39 cellular contexts compared by ENCODE assay signal in the genomic region with DNA sequence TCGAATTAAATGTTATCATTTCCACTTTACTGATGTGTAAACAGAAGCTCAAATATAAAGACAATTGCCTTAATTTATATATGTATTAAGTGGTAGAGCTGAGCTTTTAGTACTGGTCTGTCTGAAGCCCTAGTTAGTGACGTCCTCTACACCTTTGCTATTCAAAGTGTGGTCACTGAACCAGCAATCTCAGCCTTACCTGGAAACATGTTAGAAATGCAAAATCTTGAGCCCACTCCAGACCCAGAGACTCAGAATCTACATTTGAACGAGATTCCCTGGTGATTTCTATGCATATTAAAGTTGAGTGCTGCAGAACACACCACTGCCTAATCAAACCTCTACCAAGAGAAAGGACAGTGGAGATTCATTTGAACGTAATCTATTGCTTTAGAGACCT.
"Had no signal": no experiment of that assay in that cellular context is flagged by ENCODE, and none has a peak within 500 bp of the region (broad histone marks: within the 10 kb centered on the region; RNA-seq: fewer than 3 reads in every experiment).

No MANE protein-coding gene starts in this region.

- H3K4me1 Mint-ChIP-seq: activated CD4-positive, alpha-beta memory T cell treated with anti-CD3 and anti-CD28 coated beads, Interleukin-2, amount 10 ng/mL, durations not matched to agents 7 days and 5 days; activated CD4-positive, alpha-beta T cell treated with anti-CD3 and anti-CD28 coated beads for 36 hours; activated CD4-positive, alpha-beta T cell treated with anti-CD3 and anti-CD28 coated beads, Interleukin-2, amount 10 ng/mL, durations not matched to agents 7 days and 5 days; activated CD8-positive, alpha-beta memory T cell treated with anti-CD3 and anti-CD28 coated beads, Interleukin-2, amount 10 ng/mL, durations not matched to agents 7 days and 5 days; activated naive CD8-positive, alpha-beta T cell treated with anti-CD3 and anti-CD28 coated beads for 36 hours; central memory CD8-positive, alpha-beta T cell had no signal

- ATAC-seq: activated CD4-positive, alpha-beta T cell treated with anti-CD3 and anti-CD28 coated beads for 36 hours; activated CD4-positive, CD25-positive, alpha-beta regulatory T cell treated with anti-CD3 and anti-CD28 coated beads, Interleukin-2, amount 50 U/mL, for 24 hours; activated CD8-positive, alpha-beta memory T cell treated with anti-CD3 and anti-CD28 coated beads, Interleukin-2, amount 10 ng/mL, durations not matched to agents 7 days and 5 days; activated CD8-positive, alpha-beta T cell treated with anti-CD3 and anti-CD28 coated beads, Interleukin-2, amount 10 ng/mL, durations not matched to agents 7 days and 5 days; activated naive CD4-positive, alpha-beta T cell treated with anti-CD3 and anti-CD28 coated beads, Interleukin-2, amount 50 U/mL, for 72 hours had no signal

- H3K36me3 ChIP-seq: adrenal gland, ascending aorta, cardiac muscle cell had no signal

- H3K27ac ChIP-seq: adrenal gland, ascending aorta, cardiac muscle cell, VCaP had no signal

- H3K9me3 ChIP-seq: adrenal gland, ascending aorta had no signal

- H3K27ac Mint-ChIP-seq: activated CD4-positive, alpha-beta memory T cell treated with anti-CD3 and anti-CD28 coated beads, Interleukin-2, amount 10 ng/mL, durations not matched to agents 7 days and 5 days; activated CD4-positive, alpha-beta T cell treated with anti-CD3 and anti-CD28 coated beads for 36 hours; activated CD4-positive, alpha-beta T cell treated with anti-CD3 and anti-CD28 coated beads, Interleukin-2, amount 10 ng/mL, durations not matched to agents 7 days and 5 days; activated CD8-positive, alpha-beta memory T cell treated with anti-CD3 and anti-CD28 coated beads, Interleukin-2, amount 10 ng/mL, durations not matched to agents 7 days and 5 days; activated CD8-positive, alpha-beta T cell treated with anti-CD3 and anti-CD28 coated beads, Interleukin-2, amount 10 ng/mL, durations not matched to agents 7 days and 5 days; activated naive CD4-positive, alpha-beta T cell treated with anti-CD3 and anti-CD28 coated beads for 36 hours; activated naive CD4-positive, alpha-beta T cell treated with anti-CD3 and anti-CD28 coated beads, Interleukin-2, amount 50 U/mL, for 72 hours; activated naive CD8-positive, alpha-beta T cell treated with anti-CD3 and anti-CD28 coated beads for 36 hours; activated T-cell treated with anti-CD3 and anti-CD28 coated beads, Interleukin-2, amount 50 U/mL, for 24 hours; activated T-helper 2 cell treated with anti-CD3 and anti-CD28 coated beads, Interferon-gamma antibody, Interleukin-2, Interleukin-4, amounts not matched to agents 10 μg/mL and 5 μg/mL and 100 μg/mL, durations not matched to agents 14 hours and 24 hours and 36 hours; brain; T-helper 1 cell treated with Interleukin-12 subunit alpha and Interleukin-12 subunit beta and Interleukin-4 antibody, amounts not matched to agents 30 μg/mL and 1 μg/mL, for 36 hours; T-helper 2 cell treated with Interferon-gamma antibody and Interleukin-4, amounts not matched to agents 5 μg/mL and 100 μg/mL, for 36 hours had no signal

- H3K9me3 Mint-ChIP-seq: activated CD4-positive, alpha-beta memory T cell treated with anti-CD3 and anti-CD28 coated beads, Interleukin-2, amount 10 ng/mL, durations not matched to agents 7 days and 5 days; activated CD4-positive, alpha-beta T cell treated with anti-CD3 and anti-CD28 coated beads, Interleukin-2, amount 10 ng/mL, durations not matched to agents 7 days and 5 days; activated T-helper 2 cell treated with anti-CD3 and anti-CD28 coated beads, Interferon-gamma antibody, Interleukin-2, Interleukin-4, amounts not matched to agents 10 μg/mL and 5 μg/mL and 100 μg/mL, durations not matched to agents 14 hours and 24 hours and 36 hours; brain; central memory CD8-positive, alpha-beta T cell; T-helper 1 cell treated with Interleukin-12 subunit alpha and Interleukin-12 subunit beta and Interleukin-4 antibody, amounts not matched to agents 30 μg/mL and 1 μg/mL, for 36 hours had no signal

- DNase-seq: activated CD4-positive, alpha-beta memory T cell treated with anti-CD3 and anti-CD28 coated beads, Interleukin-2, amount 10 ng/mL, durations not matched to agents 7 days and 5 days; activated CD4-positive, alpha-beta T cell treated with anti-CD3 and anti-CD28 coated beads for 1 hour; activated CD4-positive, alpha-beta T cell treated with anti-CD3 and anti-CD28 coated beads for 36 hours; activated CD4-positive, alpha-beta T cell treated with anti-CD3 and anti-CD28 coated beads for 48 hours; activated CD4-positive, alpha-beta T cell treated with anti-CD3 and anti-CD28 coated beads, Interleukin-2, amount 10 ng/mL, durations not matched to agents 7 days and 5 days; activated CD4-positive, alpha-beta T cell treated with anti-CD3 and anti-CD28 coated beads, Interleukin-2, amount 50 U/mL, for 48 hours; activated CD4-positive, CD25-positive, alpha-beta regulatory T cell; activated CD8-positive, alpha-beta memory T cell treated with anti-CD3 and anti-CD28 coated beads for 24 hours; activated CD8-positive, alpha-beta memory T cell treated with anti-CD3 and anti-CD28 coated beads, Interleukin-2, amount 10 ng/mL, durations not matched to agents 7 days and 5 days; activated CD8-positive, alpha-beta memory T cell treated with anti-CD3 and anti-CD28 coated beads, Interleukin-2, amount 50 U/mL, for 48 hours; activated CD8-positive, alpha-beta T cell treated with anti-CD3 and anti-CD28 coated beads, Interleukin-2, amount 10 ng/mL, durations not matched to agents 7 days and 5 days; activated effector memory CD4-positive, alpha-beta T cell treated with Interleukin-2 at 50 U/mL for 16 hours; activated gamma-delta T cell; activated naive CD4-positive, alpha-beta T cell; activated naive CD4-positive, alpha-beta T cell treated with anti-CD3 and anti-CD28 coated beads for 36 hours; activated naive CD4-positive, alpha-beta T cell treated with anti-CD3 and anti-CD28 coated beads, Interleukin-2, amount 50 U/mL, for 16 hours; activated naive CD8-positive, alpha-beta T cell treated with anti-CD3 and anti-CD28 coated beads for 36 hours; activated T-cell treated with anti-CD3 and anti-CD28 coated beads, Interleukin-2, amount 50 U/mL, for 24 hours; activated T-cell treated with anti-CD3 and anti-CD28 coated beads, Interleukin-2, amount 50 U/mL, for 48 hours; adrenal gland; amniotic stem cell; anterior cingulate cortex; caudate nucleus; cerebellar nuclear complex; T-helper 1 cell; T-helper 2 cell; T-helper 9 cell had no signal

- H3K27me3 ChIP-seq: adrenal gland, ascending aorta, cardiac muscle cell had no signal

- FAIRE-seq: bronchial epithelial cell, TTC549 had no signal

- H3K36me3 Mint-ChIP-seq: activated CD8-positive, alpha-beta memory T cell treated with anti-CD3 and anti-CD28 coated beads, Interleukin-2, amount 10 ng/mL, durations not matched to agents 7 days and 5 days; activated naive CD4-positive, alpha-beta T cell treated with anti-CD3 and anti-CD28 coated beads, Interleukin-2, amount 50 U/mL, for 72 hours; activated naive CD8-positive, alpha-beta T cell treated with anti-CD3 and anti-CD28 coated beads for 36 hours; brain had no signal

- H3K4me1 ChIP-seq: adrenal gland, ascending aorta had no signal

- H3K27me3 Mint-ChIP-seq: activated CD4-positive, alpha-beta memory T cell treated with anti-CD3 and anti-CD28 coated beads, Interleukin-2, amount 10 ng/mL, durations not matched to agents 7 days and 5 days; activated CD4-positive, alpha-beta T cell treated with anti-CD3 and anti-CD28 coated beads for 36 hours; activated CD4-positive, alpha-beta T cell treated with anti-CD3 and anti-CD28 coated beads, Interleukin-2, amount 10 ng/mL, durations not matched to agents 7 days and 5 days; activated CD8-positive, alpha-beta memory T cell treated with anti-CD3 and anti-CD28 coated beads, Interleukin-2, amount 10 ng/mL, durations not matched to agents 7 days and 5 days; activated naive CD8-positive, alpha-beta T cell treated with anti-CD3 and anti-CD28 coated beads for 36 hours; activated T-cell treated with anti-CD3 and anti-CD28 coated beads, Interleukin-2, amount 50 U/mL, for 24 hours; central memory CD8-positive, alpha-beta T cell had no signal

- H3K4me3 Mint-ChIP-seq: activated CD4-positive, alpha-beta memory T cell treated with anti-CD3 and anti-CD28 coated beads, Interleukin-2, amount 10 ng/mL, durations not matched to agents 7 days and 5 days; activated CD4-positive, alpha-beta T cell treated with anti-CD3 and anti-CD28 coated beads for 36 hours; activated CD4-positive, alpha-beta T cell treated with anti-CD3 and anti-CD28 coated beads, Interleukin-2, amount 10 ng/mL, durations not matched to agents 7 days and 5 days; activated CD8-positive, alpha-beta memory T cell treated with anti-CD3 and anti-CD28 coated beads, Interleukin-2, amount 10 ng/mL, durations not matched to agents 7 days and 5 days; activated CD8-positive, alpha-beta T cell treated with anti-CD3 and anti-CD28 coated beads, Interleukin-2, amount 10 ng/mL, durations not matched to agents 7 days and 5 days; activated naive CD4-positive, alpha-beta T cell treated with anti-CD3 and anti-CD28 coated beads for 36 hours; activated naive CD8-positive, alpha-beta T cell treated with anti-CD3 and anti-CD28 coated beads for 36 hours; activated T-cell treated with anti-CD3 and anti-CD28 coated beads, Interleukin-2, amount 50 U/mL, for 24 hours; brain; central memory CD8-positive, alpha-beta T cell; T-helper 1 cell treated with Interleukin-12 subunit alpha and Interleukin-12 subunit beta and Interleukin-4 antibody, amounts not matched to agents 30 μg/mL and 1 μg/mL, for 36 hours; T-helper 2 cell treated with Interferon-gamma antibody and Interleukin-4, amounts not matched to agents 5 μg/mL and 100 μg/mL, for 36 hours had no signal

- H3K4me3 ChIP-seq: adrenal gland, ascending aorta, cardiac muscle cell had no signal
